ENCODE assay signal across 3 cellular contexts in the genomic region with DNA sequence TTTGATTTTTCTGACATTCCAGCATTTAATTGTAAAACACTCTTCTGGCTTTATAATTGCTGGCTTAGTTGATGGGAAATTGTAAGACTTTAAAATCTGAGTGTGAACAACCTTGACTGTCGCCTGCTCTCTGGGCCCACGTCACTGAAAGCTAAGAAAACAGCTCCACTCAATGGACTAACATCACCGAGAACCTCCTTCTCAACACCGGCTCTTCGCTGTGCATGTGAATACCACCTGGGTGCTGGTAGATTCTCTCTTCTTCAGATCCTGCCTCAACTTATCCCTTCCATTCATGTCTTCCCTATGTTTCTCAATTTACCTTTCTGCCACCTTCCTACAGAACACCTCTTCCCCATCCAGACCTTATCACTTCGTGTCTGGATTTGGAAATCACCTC.
TF ChIP-seq lines count a peak whose summit lies in the region.

No MANE protein-coding gene starts in this region.

TF ChIP-seq in SK-N-SH, 30 proteins besides CTCF, POLR2A, EP300 and RAD21 (continued from another document):
- no peak for TF ChIP-seq RXRA (IDR thresholded peaks at IDR 0.05; ENCODE audit: borderline replicate concordance, low read depth)
- TF ChIP-seq ELF1 (IDR thresholded peaks at IDR 0.05) = no peak
- TF ChIP-seq RFX5 (IDR thresholded peaks at IDR 0.05; ENCODE audit: low read length) = no peak
- TF ChIP-seq, protein P1, sequence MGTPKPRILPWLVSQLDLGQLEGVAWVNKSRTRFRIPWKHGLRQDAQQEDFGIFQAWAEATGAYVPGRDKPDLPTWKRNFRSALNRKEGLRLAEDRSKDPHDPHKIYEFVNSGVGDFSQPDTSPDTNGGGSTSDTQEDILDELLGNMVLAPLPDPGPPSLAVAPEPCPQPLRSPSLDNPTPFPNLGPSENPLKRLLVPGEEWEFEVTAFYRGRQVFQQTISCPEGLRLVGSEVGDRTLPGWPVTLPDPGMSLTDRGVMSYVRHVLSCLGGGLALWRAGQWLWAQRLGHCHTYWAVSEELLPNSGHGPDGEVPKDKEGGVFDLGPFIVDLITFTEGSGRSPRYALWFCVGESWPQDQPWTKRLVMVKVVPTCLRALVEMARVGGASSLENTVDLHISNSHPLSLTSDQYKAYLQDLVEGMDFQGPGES (IDR thresholded peaks at IDR 0.05; ENCODE audit: low read depth, low read length) = no peak
- TF ChIP-seq JUND (IDR thresholded peaks at IDR 0.05) = no peak
- no peak for TF ChIP-seq NRF1 (IDR thresholded peaks at IDR 0.05; ENCODE audit: low read depth, low read length)
- no peak for TF ChIP-seq FOSL2 (IDR thresholded peaks at IDR 0.05; ENCODE audit: borderline replicate concordance, low read depth)
- no peak for TF ChIP-seq RCOR1 (IDR thresholded peaks at IDR 0.05; ENCODE audit: low read length)
- TF ChIP-seq, protein P2, sequence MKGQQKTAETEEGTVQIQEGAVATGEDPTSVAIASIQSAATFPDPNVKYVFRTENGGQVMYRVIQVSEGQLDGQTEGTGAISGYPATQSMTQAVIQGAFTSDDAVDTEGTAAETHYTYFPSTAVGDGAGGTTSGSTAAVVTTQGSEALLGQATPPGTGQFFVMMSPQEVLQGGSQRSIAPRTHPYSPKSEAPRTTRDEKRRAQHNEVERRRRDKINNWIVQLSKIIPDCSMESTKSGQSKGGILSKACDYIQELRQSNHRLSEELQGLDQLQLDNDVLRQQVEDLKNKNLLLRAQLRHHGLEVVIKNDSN (IDR thresholded peaks at IDR 0.05; ENCODE audit: borderline replicate concordance, low read depth) = no peak

TF ChIP-seq in SK-N-SH treated with all-trans-retinoic acid at 6 μM for 48 hours, 23 proteins besides CTCF, POLR2A, EP300 and RAD21 (continued from another document and continues in another):
- no peak for TF ChIP-seq ZNF565 (CRISPR knock-in tag; conservative IDR thresholded peaks at IDR 0.05; ENCODE audit: low read depth)
- no peak for TF ChIP-seq ZNF70 (CRISPR knock-in tag; IDR thresholded peaks at IDR 0.05)
- no peak for TF ChIP-seq BACH2 (CRISPR knock-in tag; IDR thresholded peaks at IDR 0.05; ENCODE audit: borderline replicate concordance)
- TF ChIP-seq CSDC2 (CRISPR knock-in tag; IDR thresholded peaks at IDR 0.05) = no peak
- no peak for TF ChIP-seq ESRRG (CRISPR knock-in tag; IDR thresholded peaks at IDR 0.05)
- no peak for TF ChIP-seq TOX (CRISPR knock-in tag; IDR thresholded peaks at IDR 0.05; ENCODE audit: borderline replicate concordance)
- TF ChIP-seq ARNTL (CRISPR knock-in tag; IDR thresholded peaks at IDR 0.05; ENCODE audit: borderline replicate concordance, low read depth) = no peak
- TF ChIP-seq GLIS3 (CRISPR knock-in tag; IDR thresholded peaks at IDR 0.05) = no peak
- TF ChIP-seq, protein P3, sequence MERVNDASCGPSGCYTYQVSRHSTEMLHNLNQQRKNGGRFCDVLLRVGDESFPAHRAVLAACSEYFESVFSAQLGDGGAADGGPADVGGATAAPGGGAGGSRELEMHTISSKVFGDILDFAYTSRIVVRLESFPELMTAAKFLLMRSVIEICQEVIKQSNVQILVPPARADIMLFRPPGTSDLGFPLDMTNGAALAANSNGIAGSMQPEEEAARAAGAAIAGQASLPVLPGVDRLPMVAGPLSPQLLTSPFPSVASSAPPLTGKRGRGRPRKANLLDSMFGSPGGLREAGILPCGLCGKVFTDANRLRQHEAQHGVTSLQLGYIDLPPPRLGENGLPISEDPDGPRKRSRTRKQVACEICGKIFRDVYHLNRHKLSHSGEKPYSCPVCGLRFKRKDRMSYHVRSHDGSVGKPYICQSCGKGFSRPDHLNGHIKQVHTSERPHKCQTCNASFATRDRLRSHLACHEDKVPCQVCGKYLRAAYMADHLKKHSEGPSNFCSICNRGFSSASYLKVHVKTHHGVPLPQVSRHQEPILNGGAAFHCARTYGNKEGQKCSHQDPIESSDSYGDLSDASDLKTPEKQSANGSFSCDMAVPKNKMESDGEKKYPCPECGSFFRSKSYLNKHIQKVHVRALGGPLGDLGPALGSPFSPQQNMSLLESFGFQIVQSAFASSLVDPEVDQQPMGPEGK (CRISPR knock-in tag; IDR thresholded peaks at IDR 0.05; ENCODE audit: borderline replicate concordance) = no peak
- TF ChIP-seq, protein P4, sequence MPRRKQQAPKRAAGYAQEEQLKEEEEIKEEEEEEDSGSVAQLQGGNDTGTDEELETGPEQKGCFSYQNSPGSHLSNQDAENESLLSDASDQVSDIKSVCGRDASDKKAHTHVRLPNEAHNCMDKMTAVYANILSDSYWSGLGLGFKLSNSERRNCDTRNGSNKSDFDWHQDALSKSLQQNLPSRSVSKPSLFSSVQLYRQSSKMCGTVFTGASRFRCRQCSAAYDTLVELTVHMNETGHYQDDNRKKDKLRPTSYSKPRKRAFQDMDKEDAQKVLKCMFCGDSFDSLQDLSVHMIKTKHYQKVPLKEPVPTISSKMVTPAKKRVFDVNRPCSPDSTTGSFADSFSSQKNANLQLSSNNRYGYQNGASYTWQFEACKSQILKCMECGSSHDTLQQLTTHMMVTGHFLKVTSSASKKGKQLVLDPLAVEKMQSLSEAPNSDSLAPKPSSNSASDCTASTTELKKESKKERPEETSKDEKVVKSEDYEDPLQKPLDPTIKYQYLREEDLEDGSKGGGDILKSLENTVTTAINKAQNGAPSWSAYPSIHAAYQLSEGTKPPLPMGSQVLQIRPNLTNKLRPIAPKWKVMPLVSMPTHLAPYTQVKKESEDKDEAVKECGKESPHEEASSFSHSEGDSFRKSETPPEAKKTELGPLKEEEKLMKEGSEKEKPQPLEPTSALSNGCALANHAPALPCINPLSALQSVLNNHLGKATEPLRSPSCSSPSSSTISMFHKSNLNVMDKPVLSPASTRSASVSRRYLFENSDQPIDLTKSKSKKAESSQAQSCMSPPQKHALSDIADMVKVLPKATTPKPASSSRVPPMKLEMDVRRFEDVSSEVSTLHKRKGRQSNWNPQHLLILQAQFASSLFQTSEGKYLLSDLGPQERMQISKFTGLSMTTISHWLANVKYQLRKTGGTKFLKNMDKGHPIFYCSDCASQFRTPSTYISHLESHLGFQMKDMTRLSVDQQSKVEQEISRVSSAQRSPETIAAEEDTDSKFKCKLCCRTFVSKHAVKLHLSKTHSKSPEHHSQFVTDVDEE (CRISPR knock-in tag; IDR thresholded peaks at IDR 0.05) = no peak
- TF ChIP-seq, protein P5, sequence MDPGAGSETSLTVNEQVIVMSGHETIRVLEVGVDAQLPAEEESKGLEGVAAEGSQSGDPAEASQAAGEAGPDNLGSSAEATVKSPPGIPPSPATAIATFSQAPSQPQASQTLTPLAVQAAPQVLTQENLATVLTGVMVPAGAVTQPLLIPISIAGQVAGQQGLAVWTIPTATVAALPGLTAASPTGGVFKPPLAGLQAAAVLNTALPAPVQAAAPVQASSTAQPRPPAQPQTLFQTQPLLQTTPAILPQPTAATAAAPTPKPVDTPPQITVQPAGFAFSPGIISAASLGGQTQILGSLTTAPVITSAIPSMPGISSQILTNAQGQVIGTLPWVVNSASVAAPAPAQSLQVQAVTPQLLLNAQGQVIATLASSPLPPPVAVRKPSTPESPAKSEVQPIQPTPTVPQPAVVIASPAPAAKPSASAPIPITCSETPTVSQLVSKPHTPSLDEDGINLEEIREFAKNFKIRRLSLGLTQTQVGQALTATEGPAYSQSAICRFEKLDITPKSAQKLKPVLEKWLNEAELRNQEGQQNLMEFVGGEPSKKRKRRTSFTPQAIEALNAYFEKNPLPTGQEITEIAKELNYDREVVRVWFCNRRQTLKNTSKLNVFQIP (CRISPR knock-in tag; IDR thresholded peaks at IDR 0.05; ENCODE audit: borderline replicate concordance, low read depth) = no peak
- no peak for TF ChIP-seq OSR1 (CRISPR knock-in tag; IDR thresholded peaks at IDR 0.05)
- TF ChIP-seq, protein P6, sequence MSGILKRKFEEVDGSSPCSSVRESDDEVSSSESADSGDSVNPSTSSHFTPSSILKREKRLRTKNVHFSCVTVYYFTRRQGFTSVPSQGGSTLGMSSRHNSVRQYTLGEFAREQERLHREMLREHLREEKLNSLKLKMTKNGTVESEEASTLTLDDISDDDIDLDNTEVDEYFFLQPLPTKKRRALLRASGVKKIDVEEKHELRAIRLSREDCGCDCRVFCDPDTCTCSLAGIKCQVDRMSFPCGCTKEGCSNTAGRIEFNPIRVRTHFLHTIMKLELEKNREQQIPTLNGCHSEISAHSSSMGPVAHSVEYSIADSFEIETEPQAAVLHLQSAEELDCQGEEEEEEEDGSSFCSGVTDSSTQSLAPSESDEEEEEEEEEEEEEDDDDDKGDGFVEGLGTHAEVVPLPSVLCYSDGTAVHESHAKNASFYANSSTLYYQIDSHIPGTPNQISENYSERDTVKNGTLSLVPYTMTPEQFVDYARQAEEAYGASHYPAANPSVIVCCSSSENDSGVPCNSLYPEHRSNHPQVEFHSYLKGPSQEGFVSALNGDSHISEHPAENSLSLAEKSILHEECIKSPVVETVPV (CRISPR knock-in tag; IDR thresholded peaks at IDR 0.05) = no peak

TF ChIP-seq in neural cell, 6 proteins besides CTCF, POLR2A, EP300 and RAD21:
- TF ChIP-seq, protein P7, sequence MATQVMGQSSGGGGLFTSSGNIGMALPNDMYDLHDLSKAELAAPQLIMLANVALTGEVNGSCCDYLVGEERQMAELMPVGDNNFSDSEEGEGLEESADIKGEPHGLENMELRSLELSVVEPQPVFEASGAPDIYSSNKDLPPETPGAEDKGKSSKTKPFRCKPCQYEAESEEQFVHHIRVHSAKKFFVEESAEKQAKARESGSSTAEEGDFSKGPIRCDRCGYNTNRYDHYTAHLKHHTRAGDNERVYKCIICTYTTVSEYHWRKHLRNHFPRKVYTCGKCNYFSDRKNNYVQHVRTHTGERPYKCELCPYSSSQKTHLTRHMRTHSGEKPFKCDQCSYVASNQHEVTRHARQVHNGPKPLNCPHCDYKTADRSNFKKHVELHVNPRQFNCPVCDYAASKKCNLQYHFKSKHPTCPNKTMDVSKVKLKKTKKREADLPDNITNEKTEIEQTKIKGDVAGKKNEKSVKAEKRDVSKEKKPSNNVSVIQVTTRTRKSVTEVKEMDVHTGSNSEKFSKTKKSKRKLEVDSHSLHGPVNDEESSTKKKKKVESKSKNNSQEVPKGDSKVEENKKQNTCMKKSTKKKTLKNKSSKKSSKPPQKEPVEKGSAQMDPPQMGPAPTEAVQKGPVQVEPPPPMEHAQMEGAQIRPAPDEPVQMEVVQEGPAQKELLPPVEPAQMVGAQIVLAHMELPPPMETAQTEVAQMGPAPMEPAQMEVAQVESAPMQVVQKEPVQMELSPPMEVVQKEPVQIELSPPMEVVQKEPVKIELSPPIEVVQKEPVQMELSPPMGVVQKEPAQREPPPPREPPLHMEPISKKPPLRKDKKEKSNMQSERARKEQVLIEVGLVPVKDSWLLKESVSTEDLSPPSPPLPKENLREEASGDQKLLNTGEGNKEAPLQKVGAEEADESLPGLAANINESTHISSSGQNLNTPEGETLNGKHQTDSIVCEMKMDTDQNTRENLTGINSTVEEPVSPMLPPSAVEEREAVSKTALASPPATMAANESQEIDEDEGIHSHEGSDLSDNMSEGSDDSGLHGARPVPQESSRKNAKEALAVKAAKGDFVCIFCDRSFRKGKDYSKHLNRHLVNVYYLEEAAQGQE (IDR thresholded peaks at IDR 0.05; ENCODE audit: borderline replicate concordance) = no peak
- peak; percentile 36 for TF ChIP-seq SMC3 (conservative IDR thresholded peaks at IDR 0.05; ENCODE audit: poor library complexity)
